ENCODE assay signal across 28 cellular contexts in the genomic region with DNA sequence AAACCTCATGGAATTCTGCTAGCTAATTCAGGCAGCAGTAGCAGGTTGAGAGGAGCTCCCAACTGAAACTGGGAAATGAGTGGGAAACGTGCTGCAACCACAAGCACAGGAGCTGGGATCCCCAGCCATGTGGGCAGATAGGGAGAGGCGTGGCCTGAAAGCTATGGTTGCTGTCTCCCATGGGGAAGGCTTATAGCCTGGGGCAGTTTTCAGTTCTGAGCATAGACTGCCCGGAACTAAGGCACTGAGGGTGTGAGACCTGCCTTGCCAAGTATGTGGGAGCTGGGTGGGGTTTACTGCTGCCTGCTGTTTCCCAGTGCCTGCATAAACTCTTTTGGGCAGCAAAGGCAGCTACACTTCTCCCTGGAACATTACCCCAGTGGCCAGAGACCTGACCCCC.
A peak's percentile ranks its signal among the peaks of the same experiment; 100 is the strongest.
DNase-seq lines count a peak whose midpoint lies in the region; ATAC-seq and TF ChIP-seq lines count a peak whose summit lies in the region.
"Had no signal": no experiment of that assay in that cellular context is flagged by ENCODE, and none has a peak within 500 bp of the region (broad histone marks: within the 10 kb centered on the region; RNA-seq: fewer than 3 reads in every experiment).

No MANE protein-coding gene starts in this region.

- H4K91ac ChIP-seq in H9 (ENCODE audit: insufficient read length, low read depth, low read length): no peak overlapping the region

- peak overlapping the region in 1 of 3 experiments; percentile 38; a peak in 2 of 7 replicates for H3K27ac Mint-ChIP-seq in H9
- H3K27ac Mint-ChIP-seq: activated CD4-positive, alpha-beta T cell treated with anti-CD3 and anti-CD28 coated beads for 36 hours; activated CD8-positive, alpha-beta T cell treated with anti-CD3 and anti-CD28 coated beads, Interleukin-2, amount 10 ng/mL, durations not matched to agents 7 days and 5 days; activated T-helper 17 cell treated with anti-CD3 and anti-CD28 coated beads, Interleukin-2, amount 50 U/mL, for 72 hours; B cell; CD8-positive, alpha-beta T cell; naive thymus-derived CD4-positive, alpha-beta T cell had no signal

- whole genome bisulfite sequencing in H9 (ENCODE audit: extremely low coverage, insufficient read length, low lambda C conversion rate): no CpG with 5 or more reads among the region's 3 CpGs
- 54 to 60% methylated on average over 3 of the region's 3 CpGs for WGBS in lower leg skin, 2 donors

- no peak overlapping the region for H2BK20ac ChIP-seq in H9 (ENCODE audit: low read depth, low read length, poor library complexity, severe bottlenecking)

- no peak for TF ChIP-seq POLR2A in lower leg skin (IDR thresholded peaks at IDR 0.05)

- H3K27me3 ChIP-seq in BE2C (no peaks in the 10 kb centered on the region), H9 (ENCODE audit: insufficient read depth, low read length) (no peaks in the 10 kb centered on the region)
- H3K27me3 ChIP-seq: body of pancreas, sigmoid colon, stomach had no signal

- no peak for TF ChIP-seq CTCF in BE2C (IDR thresholded peaks at IDR 0.05; ENCODE audit: low read depth, low read length)
- no peak for TF ChIP-seq CTCF in H9 (conservative IDR thresholded peaks at IDR 0.05)
- no peak for TF ChIP-seq CTCF in lower leg skin (IDR thresholded peaks at IDR 0.05)

- H3K18ac ChIP-seq in H9 (ENCODE audit: insufficient read length, low read depth, low read length): no peak overlapping the region

- no peaks in the 10 kb centered on the region; a peak in 2 of 5 replicates for H3K9me3 Mint-ChIP-seq in H9

- H4K20me1 ChIP-seq in H9 (ENCODE audit: control insufficient read depth, insufficient read depth, insufficient read length): no peaks in the 10 kb centered on the region

- in situ Hi-C loops in SK-MEL-5 (cut with HindIII; ENCODE audit: low pct_unique_long_range_greater_than_20kb, low sequenced_read_pairs): no loop called here

- intact Hi-C loops in lower leg skin (cut with DNase I; ENCODE audit: low total_unique reads): no loop called here

- H3K36me3 ChIP-seq in BE2C: no peaks in the 10 kb centered on the region
- H3K36me3 ChIP-seq: left ventricle myocardium inferior, sigmoid colon, stomach had no signal

- H3K27me3 Mint-ChIP-seq in H9 (ENCODE audit: low read depth): no peaks in the 10 kb centered on the region
- H3K27me3 Mint-ChIP-seq: activated CD4-positive, alpha-beta T cell treated with anti-CD3 and anti-CD28 coated beads for 36 hours; activated T-helper 17 cell treated with anti-CD3 and anti-CD28 coated beads, Interleukin-2, amount 50 U/mL, for 72 hours; naive thymus-derived CD4-positive, alpha-beta T cell had no signal

- H3K79me2 ChIP-seq in H9 (ENCODE audit: insufficient read depth, low read length): no peaks in the 10 kb centered on the region

- no peak overlapping the region for H3K56ac ChIP-seq in H9 (ENCODE audit: insufficient read length, low read depth, low read length)

- H3K14ac ChIP-seq in H9 (ENCODE audit: insufficient read depth, low read length): no peak overlapping the region

- H3T11ph ChIP-seq in H9 (ENCODE audit: low read length): no peak overlapping the region

- peak; percentile 90 for DNase-seq in BE2C
- DNase-seq in H9: peak; percentile 32
- DNase-seq in SK-MEL-5 (ENCODE audit: low read depth, low spot score): peak; percentile 11
- peak; percentile 11 for DNase-seq in foreskin melanocyte
- no peak for DNase-seq in lower leg skin (ENCODE audit: low spot score in 2 of 2)
- no peak for DNase-seq in hepatic stellate cell (ENCODE audit: low spot score)
- DNase-seq: activated CD4-positive, alpha-beta T cell treated with anti-CD3 and anti-CD28 coated beads for 36 hours; activated CD8-positive, alpha-beta T cell treated with anti-CD3 and anti-CD28 coated beads, Interleukin-2, amount 10 ng/mL, durations not matched to agents 7 days and 5 days; activated naive CD4-positive, alpha-beta T cell treated with anti-CD3 and anti-CD28 coated beads, Interleukin-2, amount 50 U/mL, for 16 hours; CD8-positive, alpha-beta T cell; cerebellar nuclear complex; DMS 273 treated with DMSO at 0.1 percent for 48 hours; left ventricle myocardium inferior; naive thymus-derived CD4-positive, alpha-beta T cell; NCI-H1105 treated with DMSO at 0.1 percent for 48 hours; NCI-H187 treated with DMSO at 0.1 percent for 48 hours; NCI-H2171; psoas muscle; sigmoid colon; stimulated activated CD4-positive, alpha-beta T cell treated with anti-CD3 and anti-CD28 coated beads, Interleukin-12 subunit alpha, Interleukin-12 subunit beta, amount 100 ng/mL, for 4 hours; stimulated activated CD4-positive, alpha-beta T cell treated with anti-CD3 and anti-CD28 coated beads, Interleukin-4, amount 100 ng/mL, for 1 hour; stomach had no signal

- no peak overlapping the region for H2BK120ac ChIP-seq in H9 (ENCODE audit: low read depth, low read length, poor library complexity, severe bottlenecking)

- no peak overlapping the region for H2BK5ac ChIP-seq in H9 (ENCODE audit: insufficient read length, low read length)

- no peaks in the 10 kb centered on the region for H3K23me2 ChIP-seq in H9 (ENCODE audit: insufficient read length, low read depth, low read length, poor library complexity, severe bottlenecking)

- no peak overlapping the region for H3K4me3 Mint-ChIP-seq in H9
- H3K4me3 Mint-ChIP-seq: activated CD4-positive, alpha-beta T cell treated with anti-CD3 and anti-CD28 coated beads for 36 hours; activated CD8-positive, alpha-beta T cell treated with anti-CD3 and anti-CD28 coated beads, Interleukin-2, amount 10 ng/mL, durations not matched to agents 7 days and 5 days; activated T-helper 17 cell treated with anti-CD3 and anti-CD28 coated beads, Interleukin-2, amount 50 U/mL, for 72 hours; B cell; CD8-positive, alpha-beta T cell; naive thymus-derived CD4-positive, alpha-beta T cell had no signal

- H2AFZ ChIP-seq in H9 (ENCODE audit: low read length): no peak overlapping the region

- H3K4me3 ChIP-seq in BE2C (ENCODE audit: low read depth, low read length) (no peak overlapping the region), lower leg skin (ENCODE audit: low read depth, poor library complexity, severe bottlenecking) (no peak overlapping the region)
- H3K4me3 ChIP-seq: A549, body of pancreas, left ventricle myocardium inferior, psoas muscle, sigmoid colon, stomach had no signal

- 0 out of 2 replicates have a peak, but pooled peaks cover 3% of the 10 kb centered on the region for H3K9me3 ChIP-seq in BE2C
- H3K9me3 ChIP-seq in H9 (ENCODE audit: control insufficient read depth, low read depth, low read length): no peaks in the 10 kb centered on the region
- H3K9me3 ChIP-seq: A549, body of pancreas, psoas muscle, sigmoid colon had no signal

- no peaks in the 10 kb centered on the region for H3K79me1 ChIP-seq in H9 (ENCODE audit: insufficient read depth, low read depth, low read length, poor library complexity, severe bottlenecking)

- no peak overlapping the region for H2BK12ac ChIP-seq in H9 (ENCODE audit: insufficient read length, low read depth, low read length)

- ATAC-seq in GM18511 (IDR thresholded peaks at IDR 0.05; ENCODE audit: unreplicated experiment): no peak
- ATAC-seq in HG03159 (IDR thresholded peaks at IDR 0.05; ENCODE audit: unreplicated experiment): no peak
- ATAC-seq: A549; activated CD4-positive, alpha-beta T cell treated with anti-CD3 and anti-CD28 coated beads for 36 hours; activated CD8-positive, alpha-beta T cell treated with anti-CD3 and anti-CD28 coated beads, Interleukin-2, amount 10 ng/mL, durations not matched to agents 7 days and 5 days; activated T-helper 17 cell treated with anti-CD3 and anti-CD28 coated beads, Interleukin-2, amount 50 U/mL, for 72 hours; CD8-positive, alpha-beta T cell; naive thymus-derived CD4-positive, alpha-beta T cell; psoas muscle had no signal

- no peak overlapping the region for H3K4me2 ChIP-seq in H9 (ENCODE audit: insufficient read depth, insufficient read length, low read length)
- H3K4me2 ChIP-seq: A549 had no signal

- no peak overlapping the region for H3K9ac ChIP-seq in H9 (ENCODE audit: extremely low read depth, insufficient read length, low read length)

- no peak overlapping the region for H3K4ac ChIP-seq in H9 (ENCODE audit: low read depth, low read length)

- peaks cover 0 to 20% (median 1%) of the 10 kb centered on the region in 3 experiments; a peak in 4 of 7 replicates for H3K36me3 Mint-ChIP-seq in H9 (ENCODE audit: insufficient read depth in 1 of 3, low read depth in 3 of 3)
- H3K36me3 Mint-ChIP-seq: CD8-positive, alpha-beta T cell; naive thymus-derived CD4-positive, alpha-beta T cell had no signal

- H2AK5ac ChIP-seq in H9 (ENCODE audit: insufficient read length, low read length): no peak overlapping the region

- no peak overlapping the region for H2BK15ac ChIP-seq in H9 (ENCODE audit: low read depth, low read length)

- peaks cover 13 to 14% of the 10 kb centered on the region in 2 experiments for H3K4me1 Mint-ChIP-seq in H9
- H3K4me1 Mint-ChIP-seq: activated CD4-positive, alpha-beta T cell treated with anti-CD3 and anti-CD28 coated beads for 36 hours; activated T-helper 17 cell treated with anti-CD3 and anti-CD28 coated beads, Interleukin-2, amount 50 U/mL, for 72 hours; B cell; naive thymus-derived CD4-positive, alpha-beta T cell had no signal

- H3K27ac ChIP-seq in H9 (ENCODE audit: insufficient read length, low read depth, low read length): no peak overlapping the region
- H3K27ac ChIP-seq: A549, body of pancreas, left ventricle myocardium inferior, psoas muscle, sigmoid colon, stomach had no signal

- H3K4me1 ChIP-seq in BE2C (peaks cover 14% of the 10 kb centered on the region), H9 (ENCODE audit: insufficient read depth, low read length) (no peaks in the 10 kb centered on the region)
- H3K4me1 ChIP-seq: A549, body of pancreas, left ventricle myocardium inferior, psoas muscle, sigmoid colon, stomach had no signal

- H3K23ac ChIP-seq in H9 (ENCODE audit: insufficient read length, low read depth, low read length): no peak overlapping the region

- H4K5ac ChIP-seq in H9 (ENCODE audit: insufficient read length, low read depth, low read length): no peak overlapping the region

- H4K8ac ChIP-seq in H9 (replicated peaks; ENCODE audit: insufficient read length, low read depth, low read length): no peak overlapping the region

Comparison
In these comparisons a context has a peak if more than half of its experiments do, and no peak if none do; other contexts are left out.
1. DNase-seq: peak in BE2C (single experiment), H9 (single experiment), SK-MEL-5 (single experiment) and foreskin melanocyte (single experiment); none in lower leg skin (0 of 2) and hepatic stellate cell (single experiment).